In the genomic region with DNA sequence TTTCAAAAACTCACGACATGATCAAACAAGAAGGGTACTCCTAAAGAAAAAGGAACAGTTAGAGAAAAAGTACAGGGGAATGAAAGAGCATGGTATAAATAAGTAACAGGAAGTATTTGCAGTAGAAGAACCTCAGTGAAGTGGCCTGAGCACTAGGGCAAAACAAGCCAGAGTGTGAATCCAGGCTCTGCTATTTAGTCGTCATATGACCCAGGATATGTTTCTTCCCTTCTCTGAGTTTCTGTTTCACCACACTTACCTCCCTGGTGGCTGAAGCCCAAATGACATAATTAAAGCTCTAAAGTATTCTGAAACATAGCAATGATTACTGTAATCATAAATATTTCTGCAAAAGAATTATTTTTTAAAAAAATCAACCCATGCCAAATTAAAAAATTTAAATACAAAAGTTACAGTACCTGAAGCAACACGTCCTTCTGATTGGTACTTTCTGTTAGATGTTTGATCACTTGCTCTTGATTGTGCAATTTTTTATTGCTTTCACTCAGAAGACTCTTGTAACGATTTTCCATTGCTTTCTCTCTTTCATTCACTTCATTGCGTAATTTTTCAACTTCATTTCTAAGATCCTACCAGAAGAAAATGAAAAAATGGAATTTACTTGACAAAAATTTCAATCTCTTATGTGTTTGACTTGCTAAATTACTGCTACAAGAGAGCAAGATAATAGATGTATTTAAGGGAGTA, we compare ENCODE assay signal across 8 cellular contexts.
DNase-seq lines count a peak whose midpoint lies in the region; ATAC-seq, FAIRE-seq and TF ChIP-seq lines count a peak whose summit lies in the region.

No MANE protein-coding gene starts in this region.

- H3K36me3 ChIP-seq in HepG2 (replicated peaks in 1 of 2; ENCODE audit: control insufficient read depth in 1 of 2, insufficient read depth in 2 of 2, low read length in 2 of 2), result peaks cover 9 to 60% of the 10 kb centered on the region in 2 experiments

- intact Hi-C loops in HepG2 (cut with micrococcal nuclease; ENCODE audit: unreplicated experiment), result no loop called here
- intact Hi-C loops in CD4-positive, alpha-beta T cell (cut with DNase I, micrococcal nuclease), result no loop called here

- no peaks in the 10 kb centered on the region for H3K27me3 Mint-ChIP-seq in CD4-positive, alpha-beta T cell
- H3K27me3 Mint-ChIP-seq in activated naive CD8-positive, alpha-beta T cell treated with anti-CD3 and anti-CD28 coated beads for 36 hours, result no peaks in the 10 kb centered on the region

- H3K4me1 ChIP-seq in HepG2 (ENCODE audit: insufficient read depth, low read length), result peaks cover 7% of the 10 kb centered on the region; the same call in 1 of the 2 replicates

- H3K4me1 Mint-ChIP-seq in CD4-positive, alpha-beta T cell (ENCODE audit: low read depth), result no peaks in the 10 kb centered on the region
- no peaks in the 10 kb centered on the region for H3K4me1 Mint-ChIP-seq in activated naive CD8-positive, alpha-beta T cell treated with anti-CD3 and anti-CD28 coated beads for 36 hours

- no peak overlapping the region for H3K9ac ChIP-seq in HepG2 (ENCODE audit: insufficient read depth, low read depth, low read length)

- H3K79me2 ChIP-seq in HepG2 (ENCODE audit: insufficient read depth, low read length), result no peaks in the 10 kb centered on the region

- POLR2A ChIA-PET in HepG2 (lab: Yijun Ruan, JAX), result no interaction called here
- POLR2A ChIA-PET in CD4-positive, alpha-beta T cell (lab: Charles Lee), result no interaction called here

- TF ChIP-seq EP300 in HepG2 (IDR thresholded peaks at IDR 0.05; ENCODE audit: low read depth in 2 of 2, low read length in 2 of 2) (no peak), HepG2 (CRISPR knock-in tag; IDR thresholded peaks at IDR 0.05; ENCODE audit: borderline replicate concordance) (no peak)

- H3K9me3 Mint-ChIP-seq in CD4-positive, alpha-beta T cell, result peaks cover 2% of the 10 kb centered on the region
- peaks cover 1% of the 10 kb centered on the region for H3K9me3 Mint-ChIP-seq in activated naive CD8-positive, alpha-beta T cell treated with anti-CD3 and anti-CD28 coated beads for 36 hours

- no peak for TF ChIP-seq RAD21 in HepG2 (CRISPR knock-in tag; IDR thresholded peaks at IDR 0.05)

- in situ Hi-C loops in KBM-7 (cut with MboI; ENCODE audit: low pct_unique_long_range_greater_than_20kb, low sequenced_read_pairs) (no loop called here), HepG2 (cut with HindIII; ENCODE audit: extremely low pct_ligation_motif_present, low pct_unique_long_range_greater_than_20kb) (no loop called here)

- no peak for TF ChIP-seq POLR2A in HepG2 (IDR thresholded peaks at IDR 0.05; ENCODE audit: insufficient read depth in 1 of 2, low read depth in 2 of 2, low read length in 2 of 2)

- CTCF ChIA-PET in HepG2 (lab: Yijun Ruan, JAX; ENCODE audit: low intra/inter-chr PET ratio, low total read pairs), result no interaction called here
- CTCF ChIA-PET in CD4-positive, alpha-beta T cell (lab: Charles Lee), result no interaction called here

- H3K27ac Mint-ChIP-seq in CD4-positive, alpha-beta T cell, result no peak overlapping the region
- no peak overlapping the region for H3K27ac Mint-ChIP-seq in activated naive CD8-positive, alpha-beta T cell treated with anti-CD3 and anti-CD28 coated beads for 36 hours

- H2AFZ ChIP-seq in HepG2 (ENCODE audit: low read length), result no peak overlapping the region

- H3K4me3 ChIP-seq in HepG2 (replicated peaks in 1 of 3; ENCODE audit: insufficient read depth in 1 of 3, low read depth in 2 of 3, low read length in 3 of 3), result no peak overlapping the region

- peaks cover 80% of the 10 kb centered on the region for H3K36me3 Mint-ChIP-seq in CD4-positive, alpha-beta T cell (ENCODE audit: low read depth)
- H3K36me3 Mint-ChIP-seq in activated naive CD8-positive, alpha-beta T cell treated with anti-CD3 and anti-CD28 coated beads for 36 hours, result peaks cover 20% of the 10 kb centered on the region

- TF ChIP-seq CTCF in HepG2 (CRISPR knock-in tag; IDR thresholded peaks at IDR 0.05), result no peak
- TF ChIP-seq CTCF in CD4-positive, alpha-beta T cell (IDR thresholded peaks at IDR 0.05), result no peak

- H4K20me1 ChIP-seq in HepG2 (ENCODE audit: insufficient read depth, low read length), result no peaks in the 10 kb centered on the region

- no TSS peak for BruUV-seq in HepG2 (replicated peaks; lab: Mats Ljungman, UMichigan)

- no peak for FAIRE-seq in HepG2 (lab: Jason Lieb, UNC)

- peak; percentile 96 for ATAC-seq in GM18519 (IDR thresholded peaks at IDR 0.05; ENCODE audit: low FRiP score, unreplicated experiment)
- peak; percentile 90 for ATAC-seq in GM21825 (IDR thresholded peaks at IDR 0.05; ENCODE audit: unreplicated experiment)
- no peak for ATAC-seq in HepG2
- no peak for ATAC-seq in CD4-positive, alpha-beta T cell (ENCODE audit: poor library complexity)

- no peak overlapping the region for H3K4me2 ChIP-seq in HepG2 (ENCODE audit: low read depth, low read length)

- WGBS in HepG2 (ENCODE audit: low lambda C conversion rate), result 97% methylated on average over 5 of the region's 5 CpGs

- H3K27ac ChIP-seq in HepG2 (ENCODE audit: extremely low read length, insufficient read depth, low read length), result no peak overlapping the region
- H3K27ac ChIP-seq in CD4-positive, alpha-beta T cell (ENCODE audit: low read depth, low read length), result no peak overlapping the region

- no peak overlapping the region for H3K4me3 Mint-ChIP-seq in CD4-positive, alpha-beta T cell
- no peak overlapping the region for H3K4me3 Mint-ChIP-seq in activated naive CD8-positive, alpha-beta T cell treated with anti-CD3 and anti-CD28 coated beads for 36 hours

- no peaks in the 10 kb centered on the region for H3K27me3 ChIP-seq in HepG2 (ENCODE audit: control insufficient read depth in 1 of 2, insufficient read depth in 2 of 2, low read length in 2 of 2)
- no peaks in the 10 kb centered on the region for H3K27me3 ChIP-seq in CD4-positive, alpha-beta T cell (ENCODE audit: control insufficient read depth, insufficient read depth, low read length)

- no peaks in the 10 kb centered on the region for H3K9me3 ChIP-seq in HepG2 (ENCODE audit: low read length)
- H3K9me3 ChIP-seq in CD4-positive, alpha-beta T cell (ENCODE audit: control insufficient read depth, low read length), result no peaks in the 10 kb centered on the region

- DNase-seq in KBM-7 (peak; percentile 58), HepG2 (ENCODE audit: low spot score) (no peak), NCI-H2196 treated with DMSO at 0.1 percent for 48 hours (lab: John Stamatoyannopoulos, UW; ENCODE audit: unreplicated experiment) (no peak)
- DNase-seq in CD4-positive, alpha-beta T cell, result no peak
- DNase-seq in stimulated activated CD4-positive, alpha-beta T cell treated with anti-CD3 and anti-CD28 coated beads, Interleukin-4, amount 100 ng/mL, for 1 hour, result no peak
- no peak for DNase-seq in activated naive CD8-positive, alpha-beta T cell treated with anti-CD3 and anti-CD28 coated beads for 36 hours

TF ChIP-seq in HepG2, 621 proteins besides CTCF, POLR2A, EP300 and RAD21:
- peak; percentile 64 for TF ChIP-seq CEBPB (IDR thresholded peaks at IDR 0.05; ENCODE audit: borderline replicate concordance, low read depth, low read length)
- TF ChIP-seq MIER2 (CRISPR knock-in tag; IDR thresholded peaks at IDR 0.05), result no peak

Comparison
In these comparisons a context has a peak if more than half of its experiments do, and no peak if none do; other contexts are left out.
1. ATAC-seq: peak in GM18519 (single experiment) and GM21825 (single experiment); none in HepG2 (single experiment) and CD4-positive, alpha-beta T cell (single experiment).